In the genomic region with DNA sequence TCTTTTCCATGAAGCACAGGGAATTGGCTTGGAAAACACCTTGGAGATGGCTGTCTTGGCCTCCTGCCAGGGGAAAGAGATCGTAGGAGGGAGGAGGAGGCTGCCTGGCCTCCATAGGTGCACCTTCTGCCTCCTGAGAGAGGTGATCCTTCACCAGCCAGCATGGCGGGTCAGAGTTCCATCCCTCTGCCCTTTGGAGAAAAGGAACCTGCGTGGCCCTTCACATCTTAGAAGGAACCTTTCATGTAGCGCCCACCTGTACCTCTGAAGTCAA, we compare ENCODE assay signal across 19 cellular contexts. TPM values are rescaled to one million over a fixed set of nuclear protein-coding genes. Genes with fewer than 3 reads are reported as not detected.
"Had no signal": no experiment of that assay in that cellular context is flagged by ENCODE, and none has a peak within 500 bp of the region (broad histone marks: within the 10 kb centered on the region; RNA-seq: fewer than 3 reads in every experiment).

No MANE protein-coding gene starts in this region.

- H3K36me3 ChIP-seq: gastrocnemius medialis, left ventricle myocardium inferior, neutrophil, right lobe of liver, transverse colon, uterus had no signal

- H3K4me3 ChIP-seq: gastrocnemius medialis, left ventricle myocardium inferior, mucosa of descending colon, right lobe of liver, testis, transverse colon, uterus had no signal

- H3K27me3 ChIP-seq: gastrocnemius medialis, right lobe of liver, testis, transverse colon, uterus had no signal

- H3K27ac ChIP-seq: gastrocnemius medialis, left ventricle myocardium inferior, neutrophil, right lobe of liver, testis, transverse colon, uterus had no signal

- DNase-seq: effector CD8-positive, alpha-beta T cell had no signal

- H3K9me3 ChIP-seq: gastrocnemius medialis, left ventricle myocardium inferior, mucosa of descending colon, neutrophil, right lobe of liver, testis, transverse colon, uterus had no signal

RNA-seq across cellular contexts. Expression of a gene that starts 58.2 kb away (rescaled TPM):
- total RNA-seq: activated CD4-positive, alpha-beta T cell treated with anti-CD3 and anti-CD28 coated beads for 36 hours; activated CD8-positive, alpha-beta T cell treated with anti-CD3 and anti-CD28 coated beads, Interleukin-2, amount 10 ng/mL, durations not matched to agents 7 days and 5 days; bronchial epithelial cell; dermis microvascular lymphatic vessel endothelial cell; left ventricle myocardium inferior; lung microvascular endothelial cell; mesenteric fat pad; natural killer cell treated with Interleukin-12 subunit alpha and Interleukin-12 subunit beta and Interleukin-15 and Interleukin-18, amount 100 ng/mL, for 72 hours; osteocyte; renal cortical epithelial cell; skeletal muscle tissue; uterus had no signal
